ENCODE assay signal across 8 cellular contexts in the genomic region with DNA sequence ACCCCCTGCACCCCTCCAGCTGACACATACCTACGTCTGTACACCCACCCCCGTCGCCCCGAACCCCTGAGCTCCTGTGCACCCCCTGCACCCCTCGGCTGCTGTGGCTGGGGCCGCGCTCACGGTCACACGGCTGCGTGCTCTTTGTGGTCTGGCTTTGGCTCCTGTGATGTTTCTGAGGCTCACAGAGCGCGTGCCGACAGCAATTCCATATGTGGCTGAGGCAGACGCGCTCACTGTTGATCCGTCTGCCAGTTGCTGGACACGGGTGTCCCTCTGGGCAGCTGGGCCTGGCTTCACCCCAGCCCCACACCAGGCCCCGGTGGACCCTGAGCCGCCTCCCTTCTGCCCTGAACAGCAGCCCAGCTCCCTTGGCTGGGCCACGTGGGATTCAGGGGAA. TPM values are rescaled to one million over a fixed set of nuclear protein-coding genes. Genes with fewer than 3 reads are reported as not detected.
"Had no signal": no experiment of that assay in that cellular context is flagged by ENCODE, and none has a peak within 500 bp of the region (broad histone marks: within the 10 kb centered on the region; RNA-seq: fewer than 3 reads in every experiment).

No MANE protein-coding gene starts in this region.

- H3K27me3 Mint-ChIP-seq: IgD-negative memory B cell had no signal

- H3K27ac Mint-ChIP-seq: GM23338, H9, IgD-negative memory B cell had no signal

- H2AFZ ChIP-seq: GM23338 had no signal

- H3K36me3 Mint-ChIP-seq: IgD-negative memory B cell had no signal

- H3K4me2 ChIP-seq: GM23338 had no signal

- DNase-seq: H9, HCEC 1CT, KBM-7 had no signal

- H3K4me3 ChIP-seq: GM23338 had no signal

- H3K9me3 Mint-ChIP-seq: GM23338, H9, IgD-negative memory B cell had no signal

- H3K27ac ChIP-seq: HL-60 had no signal

RNA-seq across cellular contexts. Expression of a gene that starts 46.5 kb away (rescaled TPM):
- polyA plus RNA-seq: GM23338, H1, HepG2, IgD-negative memory B cell had no signal

RNA-seq across cellular contexts. Expression of a gene that starts 54.7 kb away (rescaled TPM):
- polyA plus RNA-seq: HepG2, IgD-negative memory B cell had no signal
